10 cellular contexts compared by ENCODE assay signal in genomic region chr1:236144033-236144432, GRCh38. TPM values are rescaled to one million over a fixed set of nuclear protein-coding genes. Genes with fewer than 3 reads are reported as not detected.
A peak's percentile ranks its signal among the peaks of the same experiment; 100 is the strongest.
DNase-seq lines count a peak whose midpoint lies in the region; ATAC-seq, FAIRE-seq and TF ChIP-seq lines count a peak whose summit lies in the region.
"Had no signal": no experiment of that assay in that cellular context is flagged by ENCODE, and none has a peak within 500 bp of the region (broad histone marks: within the 10 kb centered on the region; RNA-seq: fewer than 3 reads in every experiment).

No MANE protein-coding gene starts in this region.

- H3K27me3 ChIP-seq in Panc1 (ENCODE audit: control insufficient read depth, insufficient read depth, low read length) (peaks cover 11% of the 10 kb centered on the region), esophagus muscularis mucosa (peaks cover 0 to 17% (median 0%) of the 10 kb centered on the region in 4 donors), rectal smooth muscle tissue (ENCODE audit: control insufficient read depth, insufficient read depth, low read length) (no peaks in the 10 kb centered on the region), pancreas (no peaks in the 10 kb centered on the region)

- WGBS in esophagus muscularis mucosa = 95% methylated on average over 14 of the region's 14 CpGs
- WGBS in pancreas, 2 donors = 94 to 95% methylated on average over 14 of the region's 14 CpGs

- ATAC-seq in Panc1 (no peak), pancreas (no peak)

- DNase-seq in Panc1 (ENCODE audit: low read depth, low spot score) = no peak
- DNase-seq in esophagus muscularis mucosa (ENCODE audit: extremely low spot score) = no peak
- DNase-seq in HTR-8/SVneo (ENCODE audit: insufficient read length, low spot score) = no peak
- no peak for DNase-seq in pancreas
- DNase-seq in SW480 (ENCODE audit: low spot score) = no peak
- DNase-seq in NCI-H524 (lab: John Stamatoyannopoulos, UW) = no peak
- DNase-seq: NCI-H1048 had no signal

- CTCF ChIA-PET in Panc1 (lab: Charles Lee) = no interaction called here

- H3K9ac ChIP-seq in rectal smooth muscle tissue (ENCODE audit: low read length) = no peak overlapping the region

- TF ChIP-seq EP300 in esophagus muscularis mucosa (IDR thresholded peaks at IDR 0.05) = no peak

- POLR2A ChIA-PET in Panc1 (lab: Charles Lee) = interaction anchor here (0.6 kb wide), 1 partner anchor 65 kb away, joined by 3 read pairs; no protein-coding TSS in a partner anchor

- no peak overlapping the region for H3K27ac ChIP-seq in Panc1 (ENCODE audit: low read length)
- no peak overlapping the region for H3K27ac ChIP-seq in esophagus muscularis mucosa (replicated peaks in 1 of 4)
- no peak overlapping the region for H3K27ac ChIP-seq in rectal smooth muscle tissue (ENCODE audit: low read depth, low read length)
- H3K27ac ChIP-seq in pancreas = no peak overlapping the region

- TF ChIP-seq CTCF in Panc1 (IDR thresholded peaks at IDR 0.05) = no peak
- no peak for TF ChIP-seq CTCF in esophagus muscularis mucosa (IDR thresholded peaks at IDR 0.05)
- no peak for TF ChIP-seq CTCF in pancreas (IDR thresholded peaks at IDR 0.05)

- intact Hi-C loops in Panc1 (cut with micrococcal nuclease; ENCODE audit: unreplicated experiment) (no loop called here), esophagus muscularis mucosa (cut with DNase I) (no loop called here), pancreas (cut with DNase I) (no loop called here)

- H3K36me3 ChIP-seq in Panc1 (ENCODE audit: control insufficient read depth, insufficient read depth, low read length) (no peaks in the 10 kb centered on the region; the same call in 1 of the 2 replicates), esophagus muscularis mucosa (no peaks in the 10 kb centered on the region), rectal smooth muscle tissue (ENCODE audit: control insufficient read depth, insufficient read depth, low read length) (no peaks in the 10 kb centered on the region), pancreas (no peaks in the 10 kb centered on the region)

- H3K4me3 ChIP-seq in GM08714 (ENCODE audit: low read length) (peak overlapping the region; percentile 82), Panc1 (ENCODE audit: low read depth in 2 of 2, low read length in 2 of 2) (peak overlapping the region; percentile 81 to 84), esophagus muscularis mucosa (peak overlapping the region; percentile 72 to 94 (median 76)), rectal smooth muscle tissue (ENCODE audit: low read length) (peak overlapping the region; percentile 93), pancreas (peak overlapping the region in 1 of 4 donors; percentile 64)

- no peak for FAIRE-seq in HTR-8/SVneo (lab: Jason Lieb, UNC)
- FAIRE-seq in pancreas (lab: Jason Lieb, UNC) = no peak
- FAIRE-seq: TTC549 had no signal

- H3K9me3 ChIP-seq in Panc1 (ENCODE audit: control insufficient read depth, insufficient read depth, low read depth, low read length) (no peaks in the 10 kb centered on the region), esophagus muscularis mucosa (no peaks in the 10 kb centered on the region), pancreas (no peaks in the 10 kb centered on the region)

- BruUV-seq in Panc1 (replicated peaks; lab: Mats Ljungman, UMichigan) = no TSS peak

- in situ Hi-C loops in Panc1 (cut with HindIII; ENCODE audit: low pct_unique_long_range_greater_than_20kb, low sequenced_read_pairs) = no loop called here

- TF ChIP-seq POLR2A in esophagus muscularis mucosa (IDR thresholded peaks at IDR 0.05; ENCODE audit: low read depth) = no peak

- H3K4me1 ChIP-seq in Panc1 (ENCODE audit: control insufficient read depth, insufficient read depth, low read length) (peaks cover 29% of the 10 kb centered on the region), esophagus muscularis mucosa (peaks cover 39 to 61% (median 48%) of the 10 kb centered on the region in 4 donors), rectal smooth muscle tissue (ENCODE audit: control insufficient read depth, insufficient read depth, low read length) (no peaks in the 10 kb centered on the region), pancreas (peaks cover 0 to 4% (median 0%) of the 10 kb centered on the region in 3 donors)

RNA-seq across cellular contexts. Expression of gene GPR137B, which starts 1.7 kb away (rescaled TPM):
- total RNA-seq in Panc1 (2021; ENCODE audit: unreplicated experiment) (25.3 TPM), esophagus muscularis mucosa (10 to 100 TPM; 14.5 to 21.3 (median 15.7) TPM), pancreas (1 to 10 TPM; 1.1 to 9.8 (median 2.6) TPM)
- polyA plus RNA-seq in Panc1 (2012; ENCODE audit: insufficient read length) = 31.1 TPM
- polyA plus RNA-seq in pancreas = 1 to 10 TPM in 1 of 2 donors, under 1 TPM in 1; 0.95 to 4.3 TPM
